In the genomic region with DNA sequence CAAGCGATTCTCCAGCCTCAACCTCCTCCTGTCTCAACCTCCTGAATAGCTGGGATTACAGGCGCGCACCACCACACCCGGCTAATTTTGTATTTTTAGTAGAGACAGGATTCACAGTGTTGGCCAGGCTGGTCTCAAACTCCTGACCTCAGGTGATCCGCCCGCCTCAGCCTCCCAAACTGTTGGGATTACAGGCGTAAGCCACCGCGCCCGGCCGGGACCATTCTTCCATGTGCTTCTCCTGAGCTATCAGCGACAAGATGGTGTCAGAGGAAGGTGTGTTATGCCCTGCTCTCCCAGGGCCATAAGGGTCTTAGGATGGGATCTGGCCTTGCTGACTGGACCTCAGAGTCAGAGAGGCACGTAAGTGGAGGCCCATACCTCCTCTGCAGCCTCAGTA, we compare ENCODE assay signal across 11 cellular contexts. TPM values are rescaled to one million over a fixed set of nuclear protein-coding genes. Genes with fewer than 3 reads are reported as not detected.
A peak's percentile ranks its signal among the peaks of the same experiment; 100 is the strongest.
DNase-seq lines count a peak whose midpoint lies in the region; ATAC-seq and TF ChIP-seq lines count a peak whose summit lies in the region.
"Not testable (repeated sequence)": the region's sequence is repeated elsewhere in the genome, so short reads cannot be mapped to it uniquely, and the experiment has no call there.
"Had no signal": no experiment of that assay in that cellular context is flagged by ENCODE, and none has a peak within 500 bp of the region (broad histone marks: within the 10 kb centered on the region; RNA-seq: fewer than 3 reads in every experiment).

No MANE protein-coding gene starts in this region.

- H3K27me3 Mint-ChIP-seq in CD4-positive, alpha-beta memory T cell; T-helper 2 cell treated with Interferon-gamma antibody and Interleukin-4, amounts not matched to agents 5 μg/mL and 100 μg/mL, for 36 hours (ENCODE audit: low read depth); activated T-helper 17 cell treated with anti-CD3 and anti-CD28 coated beads, Interleukin-2, amount 50 U/mL, for 72 hours; dendritic cell treated with granulocyte-macrophage colony-stimulating factor and Interleukin-4, amounts not matched to agents 40 ng/mL and 50 ng/mL, for 4 days: not testable (repeated sequence)

- peak overlapping the region; percentile 23 for H3K27ac ChIP-seq in CD4-positive, alpha-beta memory T cell (ENCODE audit: low read depth, low read length)
- H3K27ac ChIP-seq in Karpas-422 (ENCODE audit: low read length); osteoblast (ENCODE audit: low read depth, low read length): not testable (repeated sequence)
- peak overlapping the region; percentile 61 to 67 for H3K27ac ChIP-seq in left lung

- peak overlapping the region; percentile 63 for H3K4me2 ChIP-seq in Karpas-422 (ENCODE audit: low read depth, low read length, poor library complexity, severe bottlenecking)
- not testable (repeated sequence) for H3K4me2 ChIP-seq in osteoblast (ENCODE audit: insufficient read depth, low read length)

- H3K4me3 ChIP-seq in CD4-positive, alpha-beta memory T cell (ENCODE audit: low read length in 2 of 2); osteoblast (ENCODE audit: insufficient read depth, low read length): not testable (repeated sequence)
- peak overlapping the region; percentile 67 for H3K4me3 ChIP-seq in Karpas-422 (ENCODE audit: low read length)
- H3K4me3 ChIP-seq in left lung, result peak overlapping the region in 1 of 2 donors; percentile 47

- not testable (repeated sequence) for H2AFZ ChIP-seq in Karpas-422 (ENCODE audit: low read length); osteoblast (ENCODE audit: low read length)

- H3K27me3 ChIP-seq in CD4-positive, alpha-beta memory T cell (ENCODE audit: insufficient read depth, low read length); Karpas-422 (ENCODE audit: low read length); left lung; osteoblast (ENCODE audit: insufficient read depth, low read length): not testable (repeated sequence)

- H3K79me2 ChIP-seq in Karpas-422 (ENCODE audit: low read length); osteoblast (ENCODE audit: insufficient read depth, low read length): not testable (repeated sequence)

- H3K36me3 ChIP-seq in CD4-positive, alpha-beta memory T cell (ENCODE audit: insufficient read depth, low read length); Karpas-422 (ENCODE audit: insufficient read depth, low read length); osteoblast (ENCODE audit: insufficient read depth, low read length): not testable (repeated sequence)
- H3K36me3 ChIP-seq in left lung, result peaks cover 0 to 11% of the 10 kb centered on the region in 2 donors

- not testable (repeated sequence) for ATAC-seq in activated T-helper 17 cell treated with anti-CD3 and anti-CD28 coated beads, Interleukin-2, amount 50 U/mL, for 72 hours (replicated peaks); left lung

- not testable (repeated sequence) for TF ChIP-seq CTCF in left lung (IDR thresholded peaks at IDR 0.05); osteoblast (IDR thresholded peaks at IDR 0.05; ENCODE audit: extremely low read depth, low read depth, low read length)

- H3K4me1 Mint-ChIP-seq in CD4-positive, alpha-beta memory T cell, result peaks cover 15 to 36% (median 25%) of the 10 kb centered on the region in 4 donors
- peaks cover 20% of the 10 kb centered on the region for H3K4me1 Mint-ChIP-seq in T-helper 2 cell treated with Interferon-gamma antibody and Interleukin-4, amounts not matched to agents 5 μg/mL and 100 μg/mL, for 36 hours (ENCODE audit: low read depth)
- H3K4me1 Mint-ChIP-seq in activated T-helper 17 cell treated with anti-CD3 and anti-CD28 coated beads, Interleukin-2, amount 50 U/mL, for 72 hours, result not testable (repeated sequence)
- H3K4me1 Mint-ChIP-seq in dendritic cell treated with granulocyte-macrophage colony-stimulating factor and Interleukin-4, amounts not matched to agents 40 ng/mL and 50 ng/mL, for 4 days (ENCODE audit: low read depth), result peaks cover 28% of the 10 kb centered on the region

- peak overlapping the region in 2 of 7 donors; percentile 94 for H3K27ac Mint-ChIP-seq in CD4-positive, alpha-beta memory T cell
- H3K27ac Mint-ChIP-seq in T-helper 2 cell treated with Interferon-gamma antibody and Interleukin-4, amounts not matched to agents 5 μg/mL and 100 μg/mL, for 36 hours, result peak overlapping the region; percentile 65
- H3K27ac Mint-ChIP-seq in activated T-helper 17 cell treated with anti-CD3 and anti-CD28 coated beads, Interleukin-2, amount 50 U/mL, for 72 hours, result peak overlapping the region; percentile 83
- peak overlapping the region; percentile 67 for H3K27ac Mint-ChIP-seq in dendritic cell treated with granulocyte-macrophage colony-stimulating factor and Interleukin-4, amounts not matched to agents 40 ng/mL and 50 ng/mL, for 4 days

- CTCF ChIA-PET in CD4-positive, alpha-beta memory T cell (lab: Charles Lee; ENCODE audit: partially characterized antibody), result not testable (repeated sequence)

- H3K36me3 Mint-ChIP-seq in CD4-positive, alpha-beta memory T cell; T-helper 2 cell treated with Interferon-gamma antibody and Interleukin-4, amounts not matched to agents 5 μg/mL and 100 μg/mL, for 36 hours (ENCODE audit: low read depth); activated T-helper 17 cell treated with anti-CD3 and anti-CD28 coated beads, Interleukin-2, amount 50 U/mL, for 72 hours (ENCODE audit: low read depth); dendritic cell treated with granulocyte-macrophage colony-stimulating factor and Interleukin-4, amounts not matched to agents 40 ng/mL and 50 ng/mL, for 4 days (ENCODE audit: low read depth): not testable (repeated sequence)

- H3K4me3 Mint-ChIP-seq in CD4-positive, alpha-beta memory T cell, result peak overlapping the region in 6 of 8 donors; percentile 31 to 86 (median 80)
- H3K4me3 Mint-ChIP-seq in T-helper 2 cell treated with Interferon-gamma antibody and Interleukin-4, amounts not matched to agents 5 μg/mL and 100 μg/mL, for 36 hours, result peak overlapping the region; percentile 94
- H3K4me3 Mint-ChIP-seq in activated T-helper 17 cell treated with anti-CD3 and anti-CD28 coated beads, Interleukin-2, amount 50 U/mL, for 72 hours, result peak overlapping the region; percentile 91
- peak overlapping the region; percentile 75 for H3K4me3 Mint-ChIP-seq in dendritic cell treated with granulocyte-macrophage colony-stimulating factor and Interleukin-4, amounts not matched to agents 40 ng/mL and 50 ng/mL, for 4 days

- not testable (repeated sequence) for DNase-seq in CD4-positive, alpha-beta memory T cell; Karpas-422; T-helper 2 cell treated with Interferon-gamma antibody and Interleukin-4, amounts not matched to agents 5 μg/mL and 100 μg/mL, for 36 hours (ENCODE audit: low spot score); left lung
- peak; percentile 53 for DNase-seq in osteoblast (ENCODE audit: insufficient read length, low spot score, missing footprints)

- POLR2A ChIA-PET in CD4-positive, alpha-beta memory T cell (lab: Charles Lee; ENCODE audit: partially characterized antibody), result not testable (repeated sequence)

- H3K9me3 Mint-ChIP-seq in CD4-positive, alpha-beta memory T cell; T-helper 2 cell treated with Interferon-gamma antibody and Interleukin-4, amounts not matched to agents 5 μg/mL and 100 μg/mL, for 36 hours; activated T-helper 17 cell treated with anti-CD3 and anti-CD28 coated beads, Interleukin-2, amount 50 U/mL, for 72 hours; dendritic cell treated with granulocyte-macrophage colony-stimulating factor and Interleukin-4, amounts not matched to agents 40 ng/mL and 50 ng/mL, for 4 days: not testable (repeated sequence)

- H4K20me1 ChIP-seq in Karpas-422 (ENCODE audit: insufficient read depth, low read depth, low read length); osteoblast (ENCODE audit: insufficient read depth, low read length): not testable (repeated sequence)

- not testable (repeated sequence) for H3K9me3 ChIP-seq in CD4-positive, alpha-beta memory T cell (ENCODE audit: control insufficient read depth in 1 of 2, low read length in 2 of 2); Karpas-422 (ENCODE audit: low read length); left lung; osteoblast (ENCODE audit: low read depth, low read length)

- H3K9me2 ChIP-seq in Karpas-422 (replicated peaks; ENCODE audit: insufficient read depth, low read length), result not testable (repeated sequence)

- peaks cover 35% of the 10 kb centered on the region for H3K4me1 ChIP-seq in CD4-positive, alpha-beta memory T cell (ENCODE audit: insufficient read depth, low read length)
- H3K4me1 ChIP-seq in Karpas-422 (ENCODE audit: low read length), result peaks cover 16% of the 10 kb centered on the region
- H3K4me1 ChIP-seq in left lung, result peaks cover 30 to 44% of the 10 kb centered on the region in 2 donors
- H3K4me1 ChIP-seq in osteoblast (ENCODE audit: insufficient read depth, low read length), result peaks cover 17% of the 10 kb centered on the region

- intact Hi-C loops in CD4-positive, alpha-beta memory T cell (cut with micrococcal nuclease); dendritic cell treated with granulocyte-macrophage colony-stimulating factor and Interleukin-4, amounts not matched to agents 40 ng/mL and 50 ng/mL, for 4 days (cut with micrococcal nuclease); left lung (cut with DNase I): not testable (repeated sequence)

- peak overlapping the region; percentile 72; the same call in 1 of the 2 replicates for H3K9ac ChIP-seq in Karpas-422 (ENCODE audit: low read length)

RNA-seq across cellular contexts. Expression of gene MST1R, which starts 0.8 kb away (rescaled TPM):
- 1 to 10 TPM; 1.3 TPM for total RNA-seq in CD4-positive, alpha-beta memory T cell
- polyA plus RNA-seq in CD4-positive, alpha-beta memory T cell, result under 1 TPM in 1 of 2 donors, not detected in 1; 0.38 TPM
- not detected in 2 replicates for total RNA-seq in Karpas-422 (2014; rRNA removed; shearing (Covaris generic); ENCODE audit: low replicate concordance)
- under 1 TPM; 0.74 to 0.84 TPM for total RNA-seq in activated T-helper 17 cell treated with anti-CD3 and anti-CD28 coated beads, Interleukin-2, amount 50 U/mL, for 72 hours
- total RNA-seq in left lung, result 10 to 100 TPM; 51.1 to 54.7 TPM
- total RNA-seq in osteoblast, result 0.72 and 1.8 TPM in 2 replicates
- total RNA-seq: Daoy had no signal

RNA-seq across cellular contexts. Expression of gene MON1A, which starts 25.2 kb away (rescaled TPM):
- total RNA-seq in CD4-positive, alpha-beta memory T cell, result 10 to 100 TPM in 1 of 2 experiments, 1 to 10 TPM in 1; 9.5 to 11.1 TPM
- polyA plus RNA-seq in CD4-positive, alpha-beta memory T cell, result 10 to 100 TPM; 15.2 to 16.5 TPM
- 9.6 and 9.8 TPM in 2 replicates for total RNA-seq in Karpas-422 (2014; rRNA removed; shearing (Covaris generic); ENCODE audit: low replicate concordance)
- 10 to 100 TPM in 1 of 2 donors, 1 to 10 TPM in 1; 4.6 to 15.8 TPM for total RNA-seq in activated T-helper 17 cell treated with anti-CD3 and anti-CD28 coated beads, Interleukin-2, amount 50 U/mL, for 72 hours
- 10 to 100 TPM; 13.9 to 15.6 TPM for total RNA-seq in left lung
- 13.0 and 14.1 TPM in 2 replicates for total RNA-seq in osteoblast

RNA-seq across cellular contexts. Expression of gene CAMKV, which starts 34.7 kb away (rescaled TPM):
- total RNA-seq in CD4-positive, alpha-beta memory T cell, result not detected
- not detected for polyA plus RNA-seq in CD4-positive, alpha-beta memory T cell
- total RNA-seq in Karpas-422 (2014; rRNA removed; shearing (Covaris generic); ENCODE audit: low replicate concordance), result 3.2 and 7.8 TPM in 2 replicates
- total RNA-seq in activated T-helper 17 cell treated with anti-CD3 and anti-CD28 coated beads, Interleukin-2, amount 50 U/mL, for 72 hours, result under 1 TPM; 0.15 to 0.34 TPM
- total RNA-seq in left lung, result not detected
- total RNA-seq in osteoblast, result not detected in 2 replicates
- total RNA-seq: H4, spleen, subcutaneous adipose tissue had no signal
- polyA plus RNA-seq: spleen had no signal

RNA-seq across cellular contexts. Expression of gene RBM6, which starts 35.5 kb away (rescaled TPM):
- total RNA-seq in CD4-positive, alpha-beta memory T cell, result 100 to 1,000 TPM; 191 to 194 TPM
- polyA plus RNA-seq in CD4-positive, alpha-beta memory T cell, result 10 to 100 TPM; 17.9 to 45.7 TPM
- total RNA-seq in Karpas-422 (2014; rRNA removed; shearing (Covaris generic); ENCODE audit: low replicate concordance), result 88.3 and 109 TPM in 2 replicates
- total RNA-seq in activated T-helper 17 cell treated with anti-CD3 and anti-CD28 coated beads, Interleukin-2, amount 50 U/mL, for 72 hours, result 10 to 100 TPM; 75.5 to 88.4 TPM
- total RNA-seq in left lung (10 to 100 TPM; 59.6 to 86.3 TPM), osteoblast (50.7 and 55.1 TPM in 2 replicates)

RNA-seq across cellular contexts. Expression of gene TRAIP, which starts 48.1 kb away (rescaled TPM):
- total RNA-seq in CD4-positive, alpha-beta memory T cell, result 1 to 10 TPM; 4.6 to 6.7 TPM
- polyA plus RNA-seq in CD4-positive, alpha-beta memory T cell, result 1 to 10 TPM; 1.0 to 1.9 TPM
- 5.9 and 9.2 TPM in 2 replicates for total RNA-seq in Karpas-422 (2014; rRNA removed; shearing (Covaris generic); ENCODE audit: low replicate concordance)
- 10 to 100 TPM; 19.6 to 24.5 TPM for total RNA-seq in activated T-helper 17 cell treated with anti-CD3 and anti-CD28 coated beads, Interleukin-2, amount 50 U/mL, for 72 hours
- total RNA-seq in left lung (1 to 10 TPM; 2.4 to 2.5 TPM), osteoblast (1.4 and 2.4 TPM in 2 replicates)

Comparison
In these comparisons a context has a peak if more than half of its experiments do, and no peak if none do; other contexts are left out.
1. RNA of gene MST1R, which starts 0.8 kb away (total RNA-seq): 51.1 to 54.7 TPM in left lung; 1.3 TPM in CD4-positive, alpha-beta memory T cell, 0.74 to 0.84 TPM in activated T-helper 17 cell treated with anti-CD3 and anti-CD28 coated beads, Interleukin-2, amount 50 U/mL, for 72 hours, 0.72 to 1.8 TPM in osteoblast and not detected in Karpas-422; every median in the first group is over 10 times any median in the second.
2. Peak in every context shown above with its lines, with median percentiles within 50 percentile points of each other: H3K4me3 Mint-ChIP-seq.